2 cellular contexts compared by ENCODE assay signal in the genomic region with DNA sequence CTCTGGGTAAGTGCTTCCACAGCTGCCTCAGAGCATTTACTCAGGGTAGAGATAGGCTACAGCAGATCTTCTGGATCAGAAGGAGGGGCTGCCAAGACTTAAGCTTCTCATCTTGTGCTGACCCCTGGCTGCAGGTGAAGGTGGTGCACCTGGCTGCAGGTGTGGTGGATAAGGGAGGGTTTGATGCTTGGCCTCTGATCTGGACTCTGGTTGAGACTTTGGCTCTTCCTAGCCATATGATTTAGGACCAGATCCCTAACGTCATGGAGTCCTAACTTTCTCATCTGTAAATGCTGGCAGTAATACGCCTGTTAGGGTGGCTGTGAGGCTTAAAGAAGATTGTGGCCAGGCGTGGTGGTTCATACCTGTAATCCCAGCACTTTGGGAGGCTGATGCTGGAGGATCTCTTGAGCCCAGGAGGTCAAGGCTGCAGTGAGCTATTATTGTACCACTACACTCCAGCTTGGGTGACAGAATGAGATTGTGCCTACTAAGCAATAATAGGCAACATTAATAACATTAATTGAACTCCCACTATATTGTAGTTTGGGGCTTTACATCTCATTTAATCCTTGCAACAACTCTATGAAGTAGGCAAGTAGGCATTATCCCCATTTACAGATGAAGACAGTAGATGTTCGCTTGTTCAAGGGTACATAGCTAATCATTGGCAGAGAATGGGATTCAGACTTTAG.
A peak's percentile ranks its signal among the peaks of the same experiment; 100 is the strongest.
TF ChIP-seq lines count a peak whose summit lies in the region.

No MANE protein-coding gene starts in this region.

TF ChIP-seq in Ishikawa, 13 proteins besides CTCF, POLR2A, EP300 and RAD21:
- no peak for TF ChIP-seq YY1 (IDR thresholded peaks at IDR 0.05; ENCODE audit: low read depth)
- no peak for TF ChIP-seq TAF1 (IDR thresholded peaks at IDR 0.05; ENCODE audit: low read depth)
- TF ChIP-seq EGR1 (IDR thresholded peaks at IDR 0.05): no peak
- TF ChIP-seq REST (IDR thresholded peaks at IDR 0.05; ENCODE audit: low read depth): no peak
- no peak for TF ChIP-seq TEAD4 (IDR thresholded peaks at IDR 0.05)
- no peak for TF ChIP-seq FOXM1 (IDR thresholded peaks at IDR 0.05; ENCODE audit: borderline replicate concordance, low read depth)
- no peak for TF ChIP-seq TCF12 (IDR thresholded peaks at IDR 0.05; ENCODE audit: low read depth)
- TF ChIP-seq NFIC (IDR thresholded peaks at IDR 0.05): no peak
- TF ChIP-seq USF1 (IDR thresholded peaks at IDR 0.05): no peak
- no peak for TF ChIP-seq ZBTB7A (IDR thresholded peaks at IDR 0.05; ENCODE audit: low read depth)
- TF ChIP-seq CEBPB (IDR thresholded peaks at IDR 0.05): no peak
- TF ChIP-seq, protein P1, sequence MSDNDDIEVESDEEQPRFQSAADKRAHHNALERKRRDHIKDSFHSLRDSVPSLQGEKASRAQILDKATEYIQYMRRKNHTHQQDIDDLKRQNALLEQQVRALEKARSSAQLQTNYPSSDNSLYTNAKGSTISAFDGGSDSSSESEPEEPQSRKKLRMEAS (IDR thresholded peaks at IDR 0.05): no peak
- no peak for TF ChIP-seq CREB1 (IDR thresholded peaks at IDR 0.05; ENCODE audit: low read depth)

TF ChIP-seq in H1, 55 proteins besides CTCF, POLR2A, EP300 and RAD21:
- TF ChIP-seq TBP (IDR thresholded peaks at IDR 0.05; ENCODE audit: low read depth, low read length) (peak; percentile 29; the same call in 1 of the 2 replicates), CBX8 (IDR thresholded peaks at IDR 0.05; ENCODE audit: borderline replicate concordance, low read depth, low read length) (no peak), NRF1 (IDR thresholded peaks at IDR 0.05; ENCODE audit: low read depth, low read length) (no peak)
